ENCODE assay signal across 13 cellular contexts in genomic region chr4:98151145-98151929, GRCh38. TPM values are rescaled to one million over a fixed set of nuclear protein-coding genes. Genes with fewer than 3 reads are reported as not detected.
A peak's percentile ranks its signal among the peaks of the same experiment; 100 is the strongest.
DNase-seq lines count a peak whose midpoint lies in the region; ATAC-seq and TF ChIP-seq lines count a peak whose summit lies in the region.
"Had no signal": no experiment of that assay in that cellular context is flagged by ENCODE, and none has a peak within 500 bp of the region (broad histone marks: within the 10 kb centered on the region; RNA-seq: fewer than 3 reads in every experiment).

No MANE protein-coding gene starts in this region.

- H3K4me1 ChIP-seq in PC-3 (ENCODE audit: insufficient read depth, low read length) (peaks cover 24% of the 10 kb centered on the region), thyroid gland (no peaks in the 10 kb centered on the region)
- H3K4me1 ChIP-seq: ascending aorta had no signal

- H3K9me3 ChIP-seq in PC-3 (ENCODE audit: low read length) (no peaks in the 10 kb centered on the region), thyroid gland (no peaks in the 10 kb centered on the region)
- H3K9me3 ChIP-seq: ascending aorta had no signal

- ATAC-seq in GM18520 (IDR thresholded peaks at IDR 0.05; ENCODE audit: unreplicated experiment), result peak; percentile 37
- ATAC-seq in HG03159 (IDR thresholded peaks at IDR 0.05; ENCODE audit: unreplicated experiment), result peak; percentile 42
- peak in 2 of 3 donors; percentile 43 to 69 for ATAC-seq in natural killer cell
- ATAC-seq in PC-3, result no peak
- ATAC-seq in GM18868 (IDR thresholded peaks at IDR 0.05; ENCODE audit: unreplicated experiment), result no peak

- peaks cover 6% of the 10 kb centered on the region for H3F3A ChIP-seq in PC-3 (ENCODE audit: low read length, unreplicated experiment)

- no peak overlapping the region for H3K9ac ChIP-seq in PC-3 (ENCODE audit: low read length)

- H3K36me3 ChIP-seq in PC-3 (ENCODE audit: low read depth, low read length) (no peaks in the 10 kb centered on the region), thyroid gland (no peaks in the 10 kb centered on the region)
- H3K36me3 ChIP-seq: ascending aorta had no signal

- CTCF ChIA-PET in PC-3 (lab: Charles Lee), result no interaction called here

- TF ChIP-seq POLR2A in thyroid gland (IDR thresholded peaks at IDR 0.05), result no peak

- H2AFZ ChIP-seq in PC-3 (ENCODE audit: low read length), result no peak overlapping the region

- no peak overlapping the region for H3K4me3 Mint-ChIP-seq in natural killer cell

- H3K27ac ChIP-seq in PC-3 (ENCODE audit: low read length) (no peak overlapping the region), thyroid gland (no peak overlapping the region)
- H3K27ac ChIP-seq: ascending aorta had no signal

- H3K9me2 ChIP-seq in PC-3 (replicated peaks; ENCODE audit: low read length), result no peaks in the 10 kb centered on the region

- 76 to 84% methylated on average over 4 of the region's 4 CpGs for WGBS in thyroid gland, 2 donors

- H3K4me1 Mint-ChIP-seq in natural killer cell, result peaks cover 0 to 9% of the 10 kb centered on the region in 2 donors

- H3K27me3 ChIP-seq in PC-3 (ENCODE audit: low read length) (no peaks in the 10 kb centered on the region), thyroid gland (no peaks in the 10 kb centered on the region)
- H3K27me3 ChIP-seq: ascending aorta had no signal

- H3K4me2 ChIP-seq in PC-3 (ENCODE audit: low read length), result no peak overlapping the region

- peak overlapping the region in 1 of 2 donors; percentile 83 for H3K27ac Mint-ChIP-seq in natural killer cell
- H3K27ac Mint-ChIP-seq: CD4-positive, CD25-positive, alpha-beta regulatory T cell had no signal

- no peak overlapping the region for H3K4me3 ChIP-seq in PC-3 (ENCODE audit: low read length)
- no peak overlapping the region for H3K4me3 ChIP-seq in thyroid gland (replicated peaks in 1 of 3)
- H3K4me3 ChIP-seq: ascending aorta had no signal

- H3K9me3 Mint-ChIP-seq in natural killer cell, result no peaks in the 10 kb centered on the region

- no peaks in the 10 kb centered on the region for H3K79me2 ChIP-seq in PC-3 (ENCODE audit: low read length)

- H3K36me3 Mint-ChIP-seq in natural killer cell, result no peaks in the 10 kb centered on the region
- H3K36me3 Mint-ChIP-seq: CD4-positive, CD25-positive, alpha-beta regulatory T cell had no signal

- TF ChIP-seq CTCF in natural killer cell (IDR thresholded peaks at IDR 0.05) (no peak), PC-3 (conservative IDR thresholded peaks at IDR 0.05; ENCODE audit: low read depth, low read length) (no peak), thyroid gland (IDR thresholded peaks at IDR 0.05) (no peak)

- no peaks in the 10 kb centered on the region for H3K27me3 Mint-ChIP-seq in natural killer cell (ENCODE audit: low read depth in 2 of 2)
- H3K27me3 Mint-ChIP-seq: CD4-positive, CD25-positive, alpha-beta regulatory T cell had no signal

- intact Hi-C loops in natural killer cell (cut with micrococcal nuclease) (loop anchor here (2.0 to 10.0 kb wide), 4 partner anchors 296 to 1256 kb away; no protein-coding TSS in a partner anchor), PC-3 (cut with micrococcal nuclease) (loop anchor here (10.0 kb wide), 1 partner anchor 313 kb away; no protein-coding TSS in a partner anchor), thyroid gland (cut with DNase I) (loop anchor here (10.0 kb wide), 1 partner anchor 103 kb away; no protein-coding TSS in a partner anchor)

- H4K20me1 ChIP-seq in PC-3 (ENCODE audit: low read length), result no peaks in the 10 kb centered on the region

- POLR2A ChIA-PET in PC-3 (lab: Charles Lee; ENCODE audit: unreplicated experiment), result no interaction called here

- peak; percentile 2 for DNase-seq in SIG-M5 (lab: John Stamatoyannopoulos, UW)
- DNase-seq in natural killer cell, result no peak
- no peak for DNase-seq in NCI-H1092 (lab: John Stamatoyannopoulos, UW)
- no peak for DNase-seq in PC-3
- DNase-seq in thyroid gland, result no peak
- DNase-seq: NCI-H2227 treated with DMSO at 0.1 percent for 48 hours, retina had no signal

- no TSS peak for BruUV-seq in PC-3 (replicated peaks; lab: Mats Ljungman, UMichigan)

RNA-seq across cellular contexts. Expression of gene STPG2, which starts 8.1 kb away (rescaled TPM):
- under 1 TPM in 1 of 3 donors, not detected in 2; 0.23 TPM for total RNA-seq in natural killer cell
- 0.40 TPM in 1 of 2 replicates, not detected in the other for total RNA-seq in PC-3 (2014; rRNA removed)
- 1 to 10 TPM; 1.5 to 2.8 (median 2.1) TPM for total RNA-seq in thyroid gland
- total RNA-seq: ascending aorta, H1 had no signal

Comparison
In these comparisons a context has a peak if more than half of its experiments do, and no peak if none do; other contexts are left out.
1. ATAC-seq: peak in GM18520 (single experiment), HG03159 (single experiment) and natural killer cell (2 of 3); none in PC-3 (single experiment) and GM18868 (single experiment).